In the genomic region with DNA sequence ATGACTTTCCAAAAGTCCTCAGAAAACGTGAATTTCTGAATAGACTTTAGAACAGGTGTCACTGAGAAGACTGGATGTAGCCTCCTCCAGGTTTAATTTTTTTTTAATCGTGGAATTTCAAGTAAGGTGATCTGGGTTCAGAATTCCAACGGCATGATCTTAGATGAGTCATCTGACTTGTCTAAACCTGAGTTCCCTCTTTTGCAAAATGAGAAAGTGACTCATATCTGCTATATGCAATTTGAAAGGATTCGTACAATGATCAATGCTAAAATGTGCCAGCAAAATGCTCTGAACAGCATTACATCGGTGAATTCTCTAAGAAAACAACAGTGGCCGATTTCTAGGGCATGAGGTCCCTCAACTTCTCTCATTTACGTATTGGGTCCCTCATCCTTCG, we compare ENCODE assay signal across 12 cellular contexts.
DNase-seq lines count a peak whose midpoint lies in the region; ATAC-seq and TF ChIP-seq lines count a peak whose summit lies in the region.
"Had no signal": no experiment of that assay in that cellular context is flagged by ENCODE, and none has a peak within 500 bp of the region (broad histone marks: within the 10 kb centered on the region; RNA-seq: fewer than 3 reads in every experiment).

No MANE protein-coding gene starts in this region.

- peak overlapping the region; percentile 99 for H3K27ac ChIP-seq in IMR-90 (ENCODE audit: insufficient read depth, low read length)
- peak overlapping the region; percentile 77 for H3K27ac ChIP-seq in brain microvascular endothelial cell
- H3K27ac ChIP-seq in muscle layer of duodenum (ENCODE audit: low read length) = peak overlapping the region; percentile 78
- no peak overlapping the region for H3K27ac ChIP-seq in CD4-positive, alpha-beta T cell (ENCODE audit: low read depth, low read length)
- H3K27ac ChIP-seq: SJCRH30 had no signal

- H3K4me3 Mint-ChIP-seq in CD4-positive, alpha-beta T cell = no peak overlapping the region
- H3K4me3 Mint-ChIP-seq: stimulated activated naive B cell treated with anti-CD40 and anti-IgM and Interleukin-4, amounts not matched to agents 10 μg/mL and 1 μg/mL and 100 μg/mL, for 72 hours had no signal

- ATAC-seq in IMR-90 (ENCODE audit: low read depth) = no peak
- no peak for ATAC-seq in CD4-positive, alpha-beta T cell (ENCODE audit: poor library complexity)
- ATAC-seq in left cardiac atrium = no peak
- ATAC-seq: stimulated activated naive B cell treated with anti-CD40 and anti-IgM and Interleukin-4, amounts not matched to agents 10 μg/mL and 1 μg/mL and 100 μg/mL, for 72 hours had no signal

- H3K4me3 ChIP-seq in IMR-90 (ENCODE audit: insufficient read depth, low read depth, low read length) (no peak overlapping the region), brain microvascular endothelial cell (ENCODE audit: low read depth, low read length) (no peak overlapping the region), muscle layer of duodenum (ENCODE audit: low read depth in 1 of 2, low read length in 2 of 2) (peak overlapping the region in 1 of 2 donors; percentile 54)
- H3K4me3 ChIP-seq: BLaER1 treated with 17β-estradiol and CSF1 and Interleukin-3, amounts not matched to agents 10 nM and 100 nM; SJCRH30 had no signal

- H2AK5ac ChIP-seq in IMR-90 (ENCODE audit: low read depth, low read length) = peak overlapping the region; percentile 97; the same call in 1 of the 2 replicates

- peak overlapping the region; percentile 95; the same call in 1 of the 2 replicates for H4K5ac ChIP-seq in IMR-90 (ENCODE audit: low read depth, low read length)

- dilution Hi-C loops in IMR-90 (cut with HindIII; ENCODE audit: low sequenced_read_pairs, unreplicated experiment) = no loop called here

- H3K4me1 ChIP-seq in IMR-90 (ENCODE audit: control insufficient read depth, insufficient read depth, low read length) = peaks cover 20% of the 10 kb centered on the region
- peaks cover 4 to 9% of the 10 kb centered on the region in 2 donors for H3K4me1 ChIP-seq in muscle layer of duodenum (ENCODE audit: control insufficient read depth in 1 of 2, insufficient read depth in 2 of 2, low read length in 2 of 2)
- H3K4me1 ChIP-seq: SJCRH30 had no signal

- peak overlapping the region; percentile 99 for H2BK5ac ChIP-seq in IMR-90 (ENCODE audit: low read depth, low read length, poor library complexity, severe bottlenecking)

- H2AFZ ChIP-seq in IMR-90 (replicated peaks; ENCODE audit: low read length, poor library complexity) = no peak overlapping the region

- peaks cover 46% of the 10 kb centered on the region for H3K27me3 Mint-ChIP-seq in CD4-positive, alpha-beta T cell

- CTCF ChIA-PET in IMR-90 (lab: Yijun Ruan, JAX) = no interaction called here
- CTCF ChIA-PET in CD4-positive, alpha-beta T cell (lab: Charles Lee) = no interaction called here

- no peak overlapping the region for H2AK9ac ChIP-seq in IMR-90 (replicated peaks; ENCODE audit: low read depth, low read length, poor library complexity)

- H3K9me1 ChIP-seq in IMR-90 (ENCODE audit: insufficient read depth, low read length) = peaks cover 14% of the 10 kb centered on the region

- H4K8ac ChIP-seq in IMR-90 (ENCODE audit: low read depth in 2 of 2, low read length in 2 of 2) = peak overlapping the region; percentile 87 to 90

- peak overlapping the region; percentile 99 for H3K18ac ChIP-seq in IMR-90 (ENCODE audit: low read depth, low read length)

- H2BK20ac ChIP-seq in IMR-90 (ENCODE audit: low read depth, low read length) = peak overlapping the region; percentile 99

- no peaks in the 10 kb centered on the region for H3K9me3 Mint-ChIP-seq in CD4-positive, alpha-beta T cell

- TF ChIP-seq CTCF in IMR-90 (conservative IDR thresholded peaks at IDR 0.05; ENCODE audit: low read depth, low read length) = no peak
- no peak for TF ChIP-seq CTCF in brain microvascular endothelial cell (IDR thresholded peaks at IDR 0.05; ENCODE audit: low read depth, low read length, missing control alignments)
- no peak for TF ChIP-seq CTCF in CD4-positive, alpha-beta T cell (IDR thresholded peaks at IDR 0.05)

- peak overlapping the region; percentile 60; the same call in 1 of the 2 replicates for H3K4me2 ChIP-seq in IMR-90 (ENCODE audit: low read depth, low read length)

- H3K4ac ChIP-seq in IMR-90 (ENCODE audit: low read depth, low read length) = peak overlapping the region; percentile 92; the same call in 1 of the 2 replicates

- in situ Hi-C loops in IMR-90 (cut with MboI; ENCODE audit: low sequenced_read_pairs) = loop anchor here (5.0 kb wide), 1 partner anchor 72 kb away; no protein-coding TSS in a partner anchor
- in situ Hi-C loops in brain microvascular endothelial cell (cut with HindIII; ENCODE audit: low pct_ligation_motif_present, low sequenced_read_pairs) = no loop called here

- intact Hi-C loops in IMR-90 (cut with micrococcal nuclease) (loop anchor here (2.0 kb wide), 1 partner anchor 69 kb away; a partner anchor contains a TSS), posterior vena cava (cut with DNase I) (no loop called here), left cardiac atrium (cut with DNase I) (loop anchor here in 1 of 2 donors (2.0 kb wide), 1 partner anchor 57 kb away; no protein-coding TSS in a partner anchor)
- intact Hi-C loops in CD4-positive, alpha-beta T cell (cut with DNase I, micrococcal nuclease) = no loop called here

- no peaks in the 10 kb centered on the region for H3K36me3 ChIP-seq in IMR-90 (ENCODE audit: control insufficient read depth, insufficient read depth, low read length)
- H3K36me3 ChIP-seq in brain microvascular endothelial cell (replicated peaks) = no peaks in the 10 kb centered on the region
- no peaks in the 10 kb centered on the region for H3K36me3 ChIP-seq in muscle layer of duodenum (ENCODE audit: control insufficient read depth in 1 of 2, insufficient read depth in 2 of 2, low read length in 2 of 2)
- H3K36me3 ChIP-seq: BLaER1 treated with 17β-estradiol and CSF1 and Interleukin-3, amounts not matched to agents 10 nM and 100 nM; SJCRH30 had no signal

- H3K9me3 ChIP-seq in IMR-90 (ENCODE audit: control insufficient read depth, insufficient read depth, low read length) = peaks cover 2% of the 10 kb centered on the region; the same call in 1 of the 2 replicates
- H3K9me3 ChIP-seq in muscle layer of duodenum (ENCODE audit: control insufficient read depth in 1 of 2, low read length in 2 of 2) = no peaks in the 10 kb centered on the region
- H3K9me3 ChIP-seq in CD4-positive, alpha-beta T cell (ENCODE audit: control insufficient read depth, low read length) = no peaks in the 10 kb centered on the region
- H3K9me3 ChIP-seq: SJCRH30 had no signal

- H3K14ac ChIP-seq in IMR-90 (replicated peaks; ENCODE audit: low read depth, low read length) = peak overlapping the region; percentile 94

- no TSS peak for BruUV-seq in IMR-90 (replicated peaks; lab: Mats Ljungman, UMichigan)

- POLR2A ChIA-PET in IMR-90 (lab: Charles Lee; ENCODE audit: unreplicated experiment) = no interaction called here
- POLR2A ChIA-PET in CD4-positive, alpha-beta T cell (lab: Charles Lee) = no interaction called here

- no peak overlapping the region for H3K27ac Mint-ChIP-seq in CD4-positive, alpha-beta T cell
- H3K27ac Mint-ChIP-seq: stimulated activated naive B cell treated with anti-CD40 and anti-IgM and Interleukin-4, amounts not matched to agents 10 μg/mL and 1 μg/mL and 100 μg/mL, for 72 hours had no signal

- H3K79me1 ChIP-seq in IMR-90 (ENCODE audit: low read depth in 1 of 2, low read length in 2 of 2) = peaks cover 5 to 13% of the 10 kb centered on the region in 2 experiments; a peak in 3 of 4 replicates

- 72% methylated on average over 3 of the region's 8 CpGs; no CpG with 5 or more reads in 1 of the 2 experiments for WGBS in IMR-90 (ENCODE audit: extremely low coverage in 2 of 2, insufficient read length in 1 of 2), 2 experiments

- H2BK120ac ChIP-seq in IMR-90 (ENCODE audit: low read depth, low read length) = peak overlapping the region; percentile 98

- peak overlapping the region; percentile 65; the same call in 1 of the 2 replicates for H3K23ac ChIP-seq in IMR-90 (ENCODE audit: low read depth, low read length)

- peak; percentile 44 for DNase-seq in A172 (ENCODE audit: low spot score)
- peak; percentile 89 for DNase-seq in IMR-90
- peak; percentile 28 for DNase-seq in brain microvascular endothelial cell
- no peak for DNase-seq in NCI-H128 (lab: John Stamatoyannopoulos, UW; ENCODE audit: unreplicated experiment)
- DNase-seq in CD4-positive, alpha-beta T cell = no peak
- no peak for DNase-seq in posterior vena cava (ENCODE audit: low spot score)
- no peak for DNase-seq in left cardiac atrium
- DNase-seq: NCI-H1436; stimulated activated naive B cell treated with anti-CD40 and anti-IgM and Interleukin-4, amounts not matched to agents 10 μg/mL and 1 μg/mL and 100 μg/mL, for 72 hours had no signal

- H3K4me1 Mint-ChIP-seq in CD4-positive, alpha-beta T cell (ENCODE audit: low read depth) = no peaks in the 10 kb centered on the region
- H3K4me1 Mint-ChIP-seq: stimulated activated naive B cell treated with anti-CD40 and anti-IgM and Interleukin-4, amounts not matched to agents 10 μg/mL and 1 μg/mL and 100 μg/mL, for 72 hours had no signal

- no peaks in the 10 kb centered on the region for H3K27me3 ChIP-seq in IMR-90 (ENCODE audit: control insufficient read depth, insufficient read depth, low read length)
- H3K27me3 ChIP-seq in brain microvascular endothelial cell (replicated peaks) = no peaks in the 10 kb centered on the region
- H3K27me3 ChIP-seq in muscle layer of duodenum (ENCODE audit: low read depth, low read length) = no peaks in the 10 kb centered on the region
- no peaks in the 10 kb centered on the region for H3K27me3 ChIP-seq in CD4-positive, alpha-beta T cell (ENCODE audit: control insufficient read depth, insufficient read depth, low read length)
- H3K27me3 ChIP-seq: BLaER1 treated with 17β-estradiol and CSF1 and Interleukin-3, amounts not matched to agents 10 nM and 100 nM; SJCRH30 had no signal

- H4K20me1 ChIP-seq in IMR-90 (ENCODE audit: insufficient read depth, low read length) = peaks cover 3% of the 10 kb centered on the region; the same call in 1 of the 2 replicates
- H4K20me1 ChIP-seq: BLaER1 treated with 17β-estradiol and CSF1 and Interleukin-3, amounts not matched to agents 10 nM and 100 nM had no signal

- H3K36me3 Mint-ChIP-seq in CD4-positive, alpha-beta T cell (ENCODE audit: low read depth) = no peaks in the 10 kb centered on the region
- H3K36me3 Mint-ChIP-seq: stimulated activated naive B cell treated with anti-CD40 and anti-IgM and Interleukin-4, amounts not matched to agents 10 μg/mL and 1 μg/mL and 100 μg/mL, for 72 hours had no signal

- H2BK15ac ChIP-seq in IMR-90 (ENCODE audit: low read depth, low read length) = peak overlapping the region; percentile 89; the same call in 2 of the 3 replicates

- peak overlapping the region; percentile 95 for H3K56ac ChIP-seq in IMR-90 (ENCODE audit: extremely low read depth, insufficient read depth, low read length)

- TF ChIP-seq RAD21 in IMR-90 (IDR thresholded peaks at IDR 0.05; ENCODE audit: low read length) = no peak

- no peak overlapping the region for H3K9ac ChIP-seq in IMR-90 (ENCODE audit: low read depth, low read length)
- H3K9ac ChIP-seq: BLaER1 treated with 17β-estradiol and CSF1 and Interleukin-3, amounts not matched to agents 10 nM and 100 nM had no signal

- TF ChIP-seq POLR2A in IMR-90 (IDR thresholded peaks at IDR 0.05; ENCODE audit: low read depth, low read length) = no peak

- peak overlapping the region; percentile 95 for H4K91ac ChIP-seq in IMR-90 (ENCODE audit: insufficient read depth, low read depth, low read length)

TF ChIP-seq in IMR-90, 13 proteins besides CTCF, POLR2A, EP300 and RAD21 (continues in another document):
- TF ChIP-seq RFX5 (IDR thresholded peaks at IDR 0.05; ENCODE audit: low read depth, low read length) = no peak

Comparison
In these comparisons a context has a peak if more than half of its experiments do, and no peak if none do; other contexts are left out.
1. DNase-seq: peak in A172 (single experiment), IMR-90 (single experiment) and brain microvascular endothelial cell (single experiment); none in NCI-H128 (single experiment), CD4-positive, alpha-beta T cell (0 of 10), posterior vena cava (single experiment) and left cardiac atrium (single experiment).